ENCODE assay signal across 2 cellular contexts in the genomic region with DNA sequence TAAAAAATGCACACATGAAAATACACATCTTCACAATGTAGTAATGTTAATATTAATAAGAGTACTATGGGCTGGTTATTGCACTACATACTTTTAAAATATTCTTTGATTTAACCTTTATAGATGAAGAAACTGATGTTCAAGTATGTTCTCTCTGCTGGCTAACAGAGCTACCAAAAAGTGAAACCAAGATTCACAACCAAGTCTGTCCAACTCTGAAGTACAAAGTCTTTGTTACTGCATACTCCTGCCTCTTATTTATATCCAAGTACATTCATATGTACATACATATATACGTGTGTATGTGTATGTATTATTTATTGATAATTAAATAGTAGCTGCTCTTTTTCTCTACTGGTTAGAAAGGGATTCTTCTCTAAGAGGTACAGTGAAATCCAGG.
TF ChIP-seq lines count a peak whose summit lies in the region.

No MANE protein-coding gene starts in this region.

TF ChIP-seq in IMR-90, 13 proteins besides CTCF, POLR2A, EP300 and RAD21 (continued from another document):
- no peak for TF ChIP-seq MXI1 (IDR thresholded peaks at IDR 0.05; ENCODE audit: borderline replicate concordance, low read depth, low read length)
- no peak for TF ChIP-seq CHD1 (IDR thresholded peaks at IDR 0.05; ENCODE audit: low read depth, low read length)
- no peak for TF ChIP-seq USF2 (IDR thresholded peaks at IDR 0.05; ENCODE audit: low read depth, low read length)
- no peak for TF ChIP-seq RCOR1 (IDR thresholded peaks at IDR 0.05; ENCODE audit: insufficient replicate concordance, low read length)
- TF ChIP-seq SMC3 (IDR thresholded peaks at IDR 0.05; ENCODE audit: low read depth, low read length) = no peak
- no peak for TF ChIP-seq BHLHE40 (IDR thresholded peaks at IDR 0.05; ENCODE audit: low read depth, low read length)
- TF ChIP-seq MAFK (IDR thresholded peaks at IDR 0.05; ENCODE audit: low read depth, low read length) = no peak
- TF ChIP-seq, protein P1, sequence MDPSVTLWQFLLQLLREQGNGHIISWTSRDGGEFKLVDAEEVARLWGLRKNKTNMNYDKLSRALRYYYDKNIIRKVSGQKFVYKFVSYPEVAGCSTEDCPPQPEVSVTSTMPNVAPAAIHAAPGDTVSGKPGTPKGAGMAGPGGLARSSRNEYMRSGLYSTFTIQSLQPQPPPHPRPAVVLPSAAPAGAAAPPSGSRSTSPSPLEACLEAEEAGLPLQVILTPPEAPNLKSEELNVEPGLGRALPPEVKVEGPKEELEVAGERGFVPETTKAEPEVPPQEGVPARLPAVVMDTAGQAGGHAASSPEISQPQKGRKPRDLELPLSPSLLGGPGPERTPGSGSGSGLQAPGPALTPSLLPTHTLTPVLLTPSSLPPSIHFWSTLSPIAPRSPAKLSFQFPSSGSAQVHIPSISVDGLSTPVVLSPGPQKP (IDR thresholded peaks at IDR 0.05; ENCODE audit: borderline replicate concordance, low read depth, low read length) = no peak
- no peak for TF ChIP-seq MAZ (IDR thresholded peaks at IDR 0.05; ENCODE audit: borderline replicate concordance, low read depth, low read length)
- TF ChIP-seq NFE2L2 (IDR thresholded peaks at IDR 0.05; ENCODE audit: low read depth, low read length) = no peak
- no peak for TF ChIP-seq CEBPB (IDR thresholded peaks at IDR 0.05; ENCODE audit: low read depth, low read length)
- no peak for TF ChIP-seq FOS (IDR thresholded peaks at IDR 0.05; ENCODE audit: low read depth, low read length)

TF ChIP-seq in GM12878, 131 proteins besides CTCF, POLR2A, EP300 and RAD21:
- TF ChIP-seq NKRF (conservative IDR thresholded peaks at IDR 0.05) = no peak
TF ChIP-seq in GM12878: peak in this region for 0.
